ENCODE assay signal across 28 cellular contexts in the genomic region with DNA sequence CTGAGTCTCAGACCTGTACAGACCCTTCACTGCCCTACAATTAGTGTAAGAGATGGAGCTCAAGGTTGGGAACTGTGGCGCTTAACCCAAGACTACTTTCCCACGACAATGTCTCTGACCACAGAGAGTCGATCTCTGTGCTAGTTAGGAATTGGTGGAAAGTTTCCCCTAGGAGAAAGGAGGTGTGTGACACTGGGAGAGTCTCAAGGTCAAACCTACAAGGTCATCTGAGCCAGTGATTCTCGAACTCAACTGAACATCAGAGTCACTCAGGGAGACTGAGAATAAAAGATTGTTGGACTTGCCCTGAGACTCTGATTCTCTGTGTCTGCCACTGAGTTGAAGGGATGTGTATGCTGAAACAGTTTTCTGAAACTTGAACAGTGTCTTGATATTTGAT.
"Had no signal": no experiment of that assay in that cellular context is flagged by ENCODE, and none has a peak within 500 bp of the region (broad histone marks: within the 10 kb centered on the region; RNA-seq: fewer than 3 reads in every experiment).

No MANE protein-coding gene starts in this region.

- H3K9me3 Mint-ChIP-seq: mesothelial cell of epicardium; natural killer cell treated with Interleukin-12 subunit alpha and Interleukin-12 subunit beta and Interleukin-15 and Interleukin-18, amount 100 ng/mL, for 72 hours; neural progenitor cell; stimulated activated memory B cell treated with anti-CD40 and anti-IgM and Interleukin-4, amounts not matched to agents 10 μg/mL and 1 μg/mL and 100 μg/mL, for 72 hours had no signal

- H2AFZ ChIP-seq: neural progenitor cell had no signal

- H3K9ac ChIP-seq: neural progenitor cell had no signal

- H3K4me1 Mint-ChIP-seq: naive B cell; stimulated activated memory B cell treated with anti-CD40 and anti-IgM and Interleukin-4, amounts not matched to agents 10 μg/mL and 1 μg/mL and 100 μg/mL, for 72 hours had no signal

- FAIRE-seq: endometrium, kidney, urothelium cell line had no signal

- H3K4me3 Mint-ChIP-seq: mesothelial cell of epicardium; naive B cell; natural killer cell treated with Interleukin-12 subunit alpha and Interleukin-12 subunit beta and Interleukin-15 and Interleukin-18, amount 100 ng/mL, for 72 hours; neural progenitor cell; stimulated activated memory B cell treated with anti-CD40 and anti-IgM and Interleukin-4, amounts not matched to agents 10 μg/mL and 1 μg/mL and 100 μg/mL, for 72 hours had no signal

- H3K36me3 ChIP-seq: gastrocnemius medialis, neural progenitor cell, ovary, spleen, tibial artery, upper lobe of left lung had no signal

- H3K4me3 ChIP-seq: coronary artery, gastrocnemius medialis, mucosa of descending colon, neural progenitor cell, ovary, psoas muscle, skin epidermis, spleen, testis, tibial artery, upper lobe of left lung had no signal

- H3K9me3 ChIP-seq: gastrocnemius medialis, mucosa of descending colon, ovary, psoas muscle, spleen, testis, tibial artery, upper lobe of left lung had no signal

- H3K4me2 ChIP-seq: neural progenitor cell had no signal

- H3K4me1 ChIP-seq: gastrocnemius medialis, neural progenitor cell, psoas muscle, spleen, testis, tibial artery, upper lobe of left lung had no signal

- H3K27ac ChIP-seq: coronary artery, gastrocnemius medialis, neural progenitor cell, ovary, psoas muscle, skin epidermis, spleen, testis, tibial artery, upper lobe of left lung had no signal

- DNase-seq: dermis blood vessel endothelial cell; effector memory CD4-positive, alpha-beta T cell; erythroblast; gastrocnemius medialis; kidney; mesenchymal stem cell; mucosa of descending colon; naive B cell; nucleus accumbens; ovary; psoas muscle; right cardiac atrium; spleen; stimulated activated CD4-positive, alpha-beta T cell treated with anti-CD3 and anti-CD28 coated beads, Interleukin-4, amount 100 ng/mL, for 4 hours; stimulated activated naive CD8-positive, alpha-beta T cell treated with anti-CD3 and anti-CD28 coated beads, Interleukin-15, Interleukin-2, amounts not matched to agents 100 U/mL and 50 U/mL, for 24 hours; substantia nigra; testis; tibial artery had no signal

- ATAC-seq: gastrocnemius medialis; left lobe of liver; natural killer cell treated with Interleukin-12 subunit alpha and Interleukin-12 subunit beta and Interleukin-15 and Interleukin-18, amount 100 ng/mL, for 72 hours; psoas muscle; right cardiac atrium; stimulated activated memory B cell treated with anti-CD40 and anti-IgM and Interleukin-4, amounts not matched to agents 10 μg/mL and 1 μg/mL and 100 μg/mL, for 72 hours; stimulated activated naive CD8-positive, alpha-beta T cell treated with anti-CD3 and anti-CD28 coated beads, Interleukin-15, Interleukin-2, amounts not matched to agents 100 U/mL and 50 U/mL, for 24 hours had no signal

- H3K27ac Mint-ChIP-seq: mesothelial cell of epicardium; naive B cell; natural killer cell treated with Interleukin-12 subunit alpha and Interleukin-12 subunit beta and Interleukin-15 and Interleukin-18, amount 100 ng/mL, for 72 hours; neural progenitor cell; stimulated activated memory B cell treated with anti-CD40 and anti-IgM and Interleukin-4, amounts not matched to agents 10 μg/mL and 1 μg/mL and 100 μg/mL, for 72 hours had no signal

- H3K27me3 ChIP-seq: gastrocnemius medialis, neural progenitor cell, ovary, testis, tibial artery, upper lobe of left lung had no signal

- H3K36me3 Mint-ChIP-seq: natural killer cell treated with Interleukin-12 subunit alpha and Interleukin-12 subunit beta and Interleukin-15 and Interleukin-18, amount 100 ng/mL, for 72 hours; stimulated activated memory B cell treated with anti-CD40 and anti-IgM and Interleukin-4, amounts not matched to agents 10 μg/mL and 1 μg/mL and 100 μg/mL, for 72 hours had no signal
